ENCODE assay signal across 1 cellular context in genomic region chr2:42168459-42169099, GRCh38.
A peak's percentile ranks its signal among the peaks of the same experiment; 100 is the strongest.
TF ChIP-seq lines count a peak whose summit lies in the region.

No MANE protein-coding gene starts in this region.

TF ChIP-seq in K562, 482 proteins besides CTCF, POLR2A, EP300 and RAD21 (continued from another document):
- TF ChIP-seq, protein P1, sequence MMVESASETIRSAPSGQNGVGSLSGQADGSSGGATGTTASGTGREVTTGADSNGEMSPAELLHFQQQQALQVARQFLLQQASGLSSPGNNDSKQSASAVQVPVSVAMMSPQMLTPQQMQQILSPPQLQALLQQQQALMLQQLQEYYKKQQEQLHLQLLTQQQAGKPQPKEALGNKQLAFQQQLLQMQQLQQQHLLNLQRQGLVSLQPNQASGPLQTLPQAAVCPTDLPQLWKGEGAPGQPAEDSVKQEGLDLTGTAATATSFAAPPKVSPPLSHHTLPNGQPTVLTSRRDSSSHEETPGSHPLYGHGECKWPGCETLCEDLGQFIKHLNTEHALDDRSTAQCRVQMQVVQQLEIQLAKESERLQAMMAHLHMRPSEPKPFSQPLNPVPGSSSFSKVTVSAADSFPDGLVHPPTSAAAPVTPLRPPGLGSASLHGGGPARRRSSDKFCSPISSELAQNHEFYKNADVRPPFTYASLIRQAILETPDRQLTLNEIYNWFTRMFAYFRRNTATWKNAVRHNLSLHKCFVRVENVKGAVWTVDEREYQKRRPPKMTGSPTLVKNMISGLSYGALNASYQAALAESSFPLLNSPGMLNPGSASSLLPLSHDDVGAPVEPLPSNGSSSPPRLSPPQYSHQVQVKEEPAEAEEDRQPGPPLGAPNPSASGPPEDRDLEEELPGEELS (CRISPR knock-in tag; IDR thresholded peaks at IDR 0.05; ENCODE audit: borderline replicate concordance) = no peak
- TF ChIP-seq NR2C2 (CRISPR knock-in tag; IDR thresholded peaks at IDR 0.05) (no peak), NR2C2 (tag; IDR thresholded peaks at IDR 0.05) (0 out of 2 replicates have a peak, but pooled peaks have one; percentile 5), MXI1 (IDR thresholded peaks at IDR 0.05; ENCODE audit: low read depth, low read length) (no peak), ZNF311 (CRISPR knock-in tag; IDR thresholded peaks at IDR 0.05) (0 out of 2 replicates have a peak, but pooled peaks have one; percentile 36), MTA2 (IDR thresholded peaks at IDR 0.05; ENCODE audit: low read depth) (no peak), NR4A1 (CRISPR knock-in tag; IDR thresholded peaks at IDR 0.05) (0 out of 2 replicates have a peak, but pooled peaks have one; percentile 53), NR4A1 (tag; IDR thresholded peaks at IDR 0.05) (no peak), SRSF7 (optimal IDR thresholded peaks at IDR 0.05; ENCODE audit: low read depth, low read length) (no peak), EZH2 (IDR thresholded peaks at IDR 0.05; ENCODE audit: borderline replicate concordance, low read depth, low read length) (no peak), GATA2 (CRISPR knock-in tag; IDR thresholded peaks at IDR 0.05) (no peak), VEZF1 (CRISPR knock-in tag; IDR thresholded peaks at IDR 0.05) (no peak), ZNF583 (CRISPR knock-in tag; IDR thresholded peaks at IDR 0.05) (0 out of 2 replicates have a peak, but pooled peaks have one; percentile 51), MECOM (CRISPR knock-in tag; IDR thresholded peaks at IDR 0.05) (0 out of 2 replicates have a peak, but pooled peaks have one; percentile 33), ZNF12 (CRISPR knock-in tag; IDR thresholded peaks at IDR 0.05) (0 out of 2 replicates have a peak, but pooled peaks have one; percentile 14), PCBP1 (IDR thresholded peaks at IDR 0.05; ENCODE audit: low read depth, low read length, poor library complexity, severe bottlenecking) (no peak), HDAC1 (IDR thresholded peaks at IDR 0.05) (no peak), ELF4 (CRISPR knock-in tag; IDR thresholded peaks at IDR 0.05) (no peak), HDAC6 (IDR thresholded peaks at IDR 0.05; ENCODE audit: low read depth, low read length) (no peak), LEF1 (IDR thresholded peaks at IDR 0.05) (no peak), NR3C1 (CRISPR knock-in tag; IDR thresholded peaks at IDR 0.05) (no peak), PHF20 (IDR thresholded peaks at IDR 0.05; ENCODE audit: partially characterized antibody) (peak; percentile 25), CCNT2 (IDR thresholded peaks at IDR 0.05; ENCODE audit: borderline replicate concordance, extremely low read depth, insufficient read length, low read depth, low read length) (no peak), ZNF445 (CRISPR knock-in tag; IDR thresholded peaks at IDR 0.05; ENCODE audit: low read depth) (0 out of 2 replicates have a peak, but pooled peaks have one; percentile 24), MYC (IDR thresholded peaks at IDR 0.05; ENCODE audit: low read depth, low read length) (0 out of 2 replicates have a peak, but pooled peaks have one; percentile 7), MYC (CRISPR knock-in tag; IDR thresholded peaks at IDR 0.05; ENCODE audit: borderline replicate concordance, low read depth) (no peak), SMAD3 (CRISPR knock-in tag; conservative IDR thresholded peaks at IDR 0.05) (no peak), RHOXF2B (CRISPR knock-in tag; conservative IDR thresholded peaks at IDR 0.05) (no peak), ZNF134 (CRISPR knock-in tag; conservative IDR thresholded peaks at IDR 0.05) (0 out of 2 replicates have a peak, but pooled peaks have one; percentile 17), ZNF592 (IDR thresholded peaks at IDR 0.05) (peak; percentile 81), TAF7 (tag; IDR thresholded peaks at IDR 0.05) (0 out of 2 replicates have a peak, but pooled peaks have one; percentile 15), RFX1 (IDR thresholded peaks at IDR 0.05) (no peak), ZNF217 (CRISPR knock-in tag; IDR thresholded peaks at IDR 0.05) (no peak), TOE1 (IDR thresholded peaks at IDR 0.05; ENCODE audit: borderline replicate concordance) (peak; percentile 14; the same call in 1 of the 2 replicates), TOE1 (CRISPR knock-in tag; IDR thresholded peaks at IDR 0.05; ENCODE audit: borderline replicate concordance, low read depth) (no peak), ZEB2 (IDR thresholded peaks at IDR 0.05) (no peak), PPARD (CRISPR knock-in tag; IDR thresholded peaks at IDR 0.05) (no peak), TRIM28 (IDR thresholded peaks at IDR 0.05) (no peak), HNRNPL (IDR thresholded peaks at IDR 0.05; ENCODE audit: low read depth, low read length) (no peak), CREB3 (tag; conservative IDR thresholded peaks at IDR 0.05; ENCODE audit: low read depth) (0 out of 2 replicates have a peak, but pooled peaks have one; percentile 61), ELF1 (tag; IDR thresholded peaks at IDR 0.05) (peak; percentile 40), ZKSCAN3 (CRISPR knock-in tag; IDR thresholded peaks at IDR 0.05) (no peak), SIN3B (IDR thresholded peaks at IDR 0.05; ENCODE audit: low read depth) (no peak), MAZ (CRISPR knock-in tag; conservative IDR thresholded peaks at IDR 0.05 in 1 of 2, IDR thresholded peaks at IDR 0.05 in 1 of 2) (no peak)
- TF ChIP-seq, protein P2, sequence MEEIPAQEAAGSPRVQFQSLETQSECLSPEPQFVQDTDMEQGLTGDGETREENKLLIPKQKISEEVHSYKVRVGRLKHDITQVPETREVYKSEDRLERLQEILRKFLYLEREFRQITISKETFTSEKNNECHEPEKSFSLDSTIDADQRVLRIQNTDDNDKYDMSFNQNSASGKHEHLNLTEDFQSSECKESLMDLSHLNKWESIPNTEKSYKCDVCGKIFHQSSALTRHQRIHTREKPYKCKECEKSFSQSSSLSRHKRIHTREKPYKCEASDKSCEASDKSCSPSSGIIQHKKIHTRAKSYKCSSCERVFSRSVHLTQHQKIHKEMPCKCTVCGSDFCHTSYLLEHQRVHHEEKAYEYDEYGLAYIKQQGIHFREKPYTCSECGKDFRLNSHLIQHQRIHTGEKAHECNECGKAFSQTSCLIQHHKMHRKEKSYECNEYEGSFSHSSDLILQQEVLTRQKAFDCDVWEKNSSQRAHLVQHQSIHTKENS (CRISPR knock-in tag; IDR thresholded peaks at IDR 0.05) = no peak
- TF ChIP-seq, protein P3, sequence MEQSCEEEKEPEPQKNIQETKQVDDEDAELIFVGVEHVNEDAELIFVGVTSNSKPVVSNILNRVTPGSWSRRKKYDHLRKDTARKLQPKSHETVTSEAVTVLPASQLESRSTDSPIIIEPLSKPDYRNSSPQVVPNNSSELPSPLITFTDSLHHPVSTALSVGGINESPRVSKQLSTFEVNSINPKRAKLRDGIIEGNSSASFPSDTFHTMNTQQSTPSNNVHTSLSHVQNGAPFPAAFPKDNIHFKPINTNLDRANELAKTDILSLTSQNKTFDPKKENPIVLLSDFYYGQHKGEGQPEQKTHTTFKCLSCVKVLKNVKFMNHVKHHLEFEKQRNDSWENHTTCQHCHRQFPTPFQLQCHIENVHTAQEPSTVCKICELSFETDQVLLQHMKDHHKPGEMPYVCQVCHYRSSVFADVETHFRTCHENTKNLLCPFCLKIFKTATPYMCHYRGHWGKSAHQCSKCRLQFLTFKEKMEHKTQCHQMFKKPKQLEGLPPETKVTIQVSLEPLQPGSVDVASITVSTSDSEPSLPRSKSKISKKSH (CRISPR knock-in tag; IDR thresholded peaks at IDR 0.05) = no peak
- TF ChIP-seq, protein P4, sequence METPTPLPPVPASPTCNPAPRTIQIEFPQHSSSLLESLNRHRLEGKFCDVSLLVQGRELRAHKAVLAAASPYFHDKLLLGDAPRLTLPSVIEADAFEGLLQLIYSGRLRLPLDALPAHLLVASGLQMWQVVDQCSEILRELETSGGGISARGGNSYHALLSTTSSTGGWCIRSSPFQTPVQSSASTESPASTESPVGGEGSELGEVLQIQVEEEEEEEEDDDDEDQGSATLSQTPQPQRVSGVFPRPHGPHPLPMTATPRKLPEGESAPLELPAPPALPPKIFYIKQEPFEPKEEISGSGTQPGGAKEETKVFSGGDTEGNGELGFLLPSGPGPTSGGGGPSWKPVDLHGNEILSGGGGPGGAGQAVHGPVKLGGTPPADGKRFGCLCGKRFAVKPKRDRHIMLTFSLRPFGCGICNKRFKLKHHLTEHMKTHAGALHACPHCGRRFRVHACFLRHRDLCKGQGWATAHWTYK (CRISPR knock-in tag; IDR thresholded peaks at IDR 0.05) = 0 out of 2 replicates have a peak, but pooled peaks have one; percentile 20
- TF ChIP-seq, protein P5, sequence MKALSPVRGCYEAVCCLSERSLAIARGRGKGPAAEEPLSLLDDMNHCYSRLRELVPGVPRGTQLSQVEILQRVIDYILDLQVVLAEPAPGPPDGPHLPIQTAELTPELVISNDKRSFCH (CRISPR knock-in tag; IDR thresholded peaks at IDR 0.05) = no peak
- TF ChIP-seq, protein P5 (tag; IDR thresholded peaks at IDR 0.05) = 0 out of 2 replicates have a peak, but pooled peaks have one; percentile 39
- TF ChIP-seq, protein P6, sequence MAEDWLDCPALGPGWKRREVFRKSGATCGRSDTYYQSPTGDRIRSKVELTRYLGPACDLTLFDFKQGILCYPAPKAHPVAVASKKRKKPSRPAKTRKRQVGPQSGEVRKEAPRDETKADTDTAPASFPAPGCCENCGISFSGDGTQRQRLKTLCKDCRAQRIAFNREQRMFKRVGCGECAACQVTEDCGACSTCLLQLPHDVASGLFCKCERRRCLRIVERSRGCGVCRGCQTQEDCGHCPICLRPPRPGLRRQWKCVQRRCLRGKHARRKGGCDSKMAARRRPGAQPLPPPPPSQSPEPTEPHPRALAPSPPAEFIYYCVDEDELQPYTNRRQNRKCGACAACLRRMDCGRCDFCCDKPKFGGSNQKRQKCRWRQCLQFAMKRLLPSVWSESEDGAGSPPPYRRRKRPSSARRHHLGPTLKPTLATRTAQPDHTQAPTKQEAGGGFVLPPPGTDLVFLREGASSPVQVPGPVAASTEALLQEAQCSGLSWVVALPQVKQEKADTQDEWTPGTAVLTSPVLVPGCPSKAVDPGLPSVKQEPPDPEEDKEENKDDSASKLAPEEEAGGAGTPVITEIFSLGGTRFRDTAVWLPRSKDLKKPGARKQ (CRISPR knock-in tag; IDR thresholded peaks at IDR 0.05) = peak; percentile 57; the same call in 1 of the 2 replicates
- TF ChIP-seq, protein P7, sequence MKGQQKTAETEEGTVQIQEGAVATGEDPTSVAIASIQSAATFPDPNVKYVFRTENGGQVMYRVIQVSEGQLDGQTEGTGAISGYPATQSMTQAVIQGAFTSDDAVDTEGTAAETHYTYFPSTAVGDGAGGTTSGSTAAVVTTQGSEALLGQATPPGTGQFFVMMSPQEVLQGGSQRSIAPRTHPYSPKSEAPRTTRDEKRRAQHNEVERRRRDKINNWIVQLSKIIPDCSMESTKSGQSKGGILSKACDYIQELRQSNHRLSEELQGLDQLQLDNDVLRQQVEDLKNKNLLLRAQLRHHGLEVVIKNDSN (CRISPR knock-in tag; IDR thresholded peaks at IDR 0.05) = no peak
